1 cellular context compared by ENCODE assay signal in the genomic region with DNA sequence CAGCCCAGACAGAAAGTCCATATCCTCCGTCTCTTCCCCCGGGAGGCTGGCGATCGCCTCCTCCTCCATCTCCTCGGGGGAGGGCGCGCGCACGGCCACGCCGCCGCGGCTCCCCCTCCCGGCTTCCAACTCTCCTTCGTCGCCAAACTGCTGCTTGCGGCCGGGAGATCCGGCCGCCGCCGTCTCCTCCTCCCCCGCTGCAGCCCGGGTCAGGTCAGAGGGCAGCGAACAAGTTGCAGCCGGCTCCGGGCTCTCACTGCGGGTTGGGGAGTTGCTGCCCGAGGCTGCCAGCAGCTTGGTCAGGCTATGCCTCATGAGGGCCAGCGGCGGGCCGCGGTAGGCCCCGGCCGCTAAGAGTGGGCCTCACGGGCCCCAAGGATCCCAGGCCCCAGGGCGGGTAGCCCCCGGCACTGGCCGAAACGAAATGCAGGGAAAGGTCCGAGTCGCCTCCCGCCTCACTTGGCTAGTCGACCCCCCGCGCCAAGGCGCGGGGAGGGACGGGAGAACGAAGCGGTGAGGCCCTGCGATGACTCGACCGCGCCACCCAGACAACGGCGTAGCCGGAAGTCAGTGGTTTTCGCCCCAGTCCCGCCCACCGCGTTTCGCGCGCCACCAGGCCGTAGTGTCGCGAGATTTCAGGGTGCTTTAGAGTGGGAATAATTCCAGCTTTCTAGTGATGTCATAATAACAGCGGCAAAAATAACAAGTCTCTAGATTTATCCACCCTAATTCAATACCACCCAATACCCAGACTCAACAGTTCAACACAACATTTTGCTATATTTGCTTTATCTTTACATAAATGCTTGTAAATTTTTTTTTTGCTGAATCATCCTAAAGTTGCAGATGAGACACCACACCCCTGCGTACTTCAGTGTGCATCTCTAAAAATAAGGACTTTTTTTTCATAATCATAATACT.
TF ChIP-seq lines count a peak whose summit lies in the region.

A gene with protein sequence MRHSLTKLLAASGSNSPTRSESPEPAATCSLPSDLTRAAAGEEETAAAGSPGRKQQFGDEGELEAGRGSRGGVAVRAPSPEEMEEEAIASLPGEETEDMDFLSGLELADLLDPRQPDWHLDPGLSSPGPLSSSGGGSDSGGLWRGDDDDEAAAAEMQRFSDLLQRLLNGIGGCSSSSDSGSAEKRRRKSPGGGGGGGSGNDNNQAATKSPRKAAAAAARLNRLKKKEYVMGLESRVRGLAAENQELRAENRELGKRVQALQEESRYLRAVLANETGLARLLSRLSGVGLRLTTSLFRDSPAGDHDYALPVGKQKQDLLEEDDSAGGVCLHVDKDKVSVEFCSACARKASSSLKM (minus strand): TSS at position 569 of the 921 bp plus-strand sequence. CDS start 254 bp downstream, at position 315.

TF ChIP-seq in HepG2, 621 proteins besides CTCF, POLR2A, EP300 and RAD21 (continued from another document and continues in another):
- TF ChIP-seq, protein P1, sequence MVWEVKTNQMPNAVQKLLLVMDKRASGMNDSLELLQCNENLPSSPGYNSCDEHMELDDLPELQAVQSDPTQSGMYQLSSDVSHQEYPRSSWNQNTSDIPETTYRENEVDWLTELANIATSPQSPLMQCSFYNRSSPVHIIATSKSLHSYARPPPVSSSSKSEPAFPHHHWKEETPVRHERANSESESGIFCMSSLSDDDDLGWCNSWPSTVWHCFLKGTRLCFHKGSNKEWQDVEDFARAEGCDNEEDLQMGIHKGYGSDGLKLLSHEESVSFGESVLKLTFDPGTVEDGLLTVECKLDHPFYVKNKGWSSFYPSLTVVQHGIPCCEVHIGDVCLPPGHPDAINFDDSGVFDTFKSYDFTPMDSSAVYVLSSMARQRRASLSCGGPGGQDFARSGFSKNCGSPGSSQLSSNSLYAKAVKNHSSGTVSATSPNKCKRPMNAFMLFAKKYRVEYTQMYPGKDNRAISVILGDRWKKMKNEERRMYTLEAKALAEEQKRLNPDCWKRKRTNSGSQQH (CRISPR knock-in tag; IDR thresholded peaks at IDR 0.05; ENCODE audit: low read depth): peak; percentile 73
- TF ChIP-seq FOXK1 (CRISPR knock-in tag; IDR thresholded peaks at IDR 0.05; ENCODE audit: borderline replicate concordance, low read depth): peak; percentile 76; the same call in 1 of the 2 replicates
- no peak for TF ChIP-seq SSRP1 (CRISPR knock-in tag; IDR thresholded peaks at IDR 0.05)
- TF ChIP-seq, protein P2, sequence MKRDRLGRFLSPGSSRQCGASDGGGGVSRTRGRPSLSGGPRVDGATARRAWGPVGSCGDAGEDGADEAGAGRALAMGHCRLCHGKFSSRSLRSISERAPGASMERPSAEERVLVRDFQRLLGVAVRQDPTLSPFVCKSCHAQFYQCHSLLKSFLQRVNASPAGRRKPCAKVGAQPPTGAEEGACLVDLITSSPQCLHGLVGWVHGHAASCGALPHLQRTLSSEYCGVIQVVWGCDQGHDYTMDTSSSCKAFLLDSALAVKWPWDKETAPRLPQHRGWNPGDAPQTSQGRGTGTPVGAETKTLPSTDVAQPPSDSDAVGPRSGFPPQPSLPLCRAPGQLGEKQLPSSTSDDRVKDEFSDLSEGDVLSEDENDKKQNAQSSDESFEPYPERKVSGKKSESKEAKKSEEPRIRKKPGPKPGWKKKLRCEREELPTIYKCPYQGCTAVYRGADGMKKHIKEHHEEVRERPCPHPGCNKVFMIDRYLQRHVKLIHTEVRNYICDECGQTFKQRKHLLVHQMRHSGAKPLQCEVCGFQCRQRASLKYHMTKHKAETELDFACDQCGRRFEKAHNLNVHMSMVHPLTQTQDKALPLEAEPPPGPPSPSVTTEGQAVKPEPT (CRISPR knock-in tag; IDR thresholded peaks at IDR 0.05; ENCODE audit: low read depth): 0 out of 2 replicates have a peak, but pooled peaks have one; percentile 28
- TF ChIP-seq KMT2B (CRISPR knock-in tag; IDR thresholded peaks at IDR 0.05): peak; percentile 85
- no peak for TF ChIP-seq RAD51 (IDR thresholded peaks at IDR 0.05; ENCODE audit: borderline replicate concordance)
- TF ChIP-seq, protein P3, sequence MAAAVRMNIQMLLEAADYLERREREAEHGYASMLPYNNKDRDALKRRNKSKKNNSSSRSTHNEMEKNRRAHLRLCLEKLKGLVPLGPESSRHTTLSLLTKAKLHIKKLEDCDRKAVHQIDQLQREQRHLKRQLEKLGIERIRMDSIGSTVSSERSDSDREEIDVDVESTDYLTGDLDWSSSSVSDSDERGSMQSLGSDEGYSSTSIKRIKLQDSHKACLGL (CRISPR knock-in tag; IDR thresholded peaks at IDR 0.05): peak; percentile 86
- TF ChIP-seq, protein P4, sequence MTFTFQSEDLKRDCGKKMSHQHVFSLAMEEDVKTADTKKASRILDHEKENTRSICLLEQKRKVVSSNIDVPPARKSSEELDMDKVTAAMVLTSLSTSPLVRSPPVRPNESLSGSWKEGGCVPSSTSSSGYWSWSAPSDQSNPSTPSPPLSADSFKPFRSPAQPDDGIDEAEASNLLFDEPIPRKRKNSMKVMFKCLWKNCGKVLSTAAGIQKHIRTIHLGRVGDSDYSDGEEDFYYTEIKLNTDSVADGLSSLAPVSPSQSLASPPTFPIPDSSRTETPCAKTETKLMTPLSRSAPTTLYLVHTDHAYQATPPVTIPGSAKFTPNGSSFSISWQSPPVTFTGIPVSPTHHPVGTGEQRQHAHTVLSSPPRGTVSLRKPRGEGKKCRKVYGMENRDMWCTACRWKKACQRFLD (CRISPR knock-in tag; IDR thresholded peaks at IDR 0.05; ENCODE audit: borderline replicate concordance): peak; percentile 78; the same call in 1 of the 2 replicates
- no peak; the same call in 1 of the 2 replicates for TF ChIP-seq FOXA3 (CRISPR knock-in tag; IDR thresholded peaks at IDR 0.05)
- no peak for TF ChIP-seq PPARG (CRISPR knock-in tag; conservative IDR thresholded peaks at IDR 0.05)
- TF ChIP-seq ZNF775 (CRISPR knock-in tag; IDR thresholded peaks at IDR 0.05; ENCODE audit: borderline replicate concordance): no peak
- TF ChIP-seq NFIB (CRISPR knock-in tag; IDR thresholded peaks at IDR 0.05; ENCODE audit: borderline replicate concordance): no peak
- peak; percentile 34; the same call in 1 of the 2 replicates for TF ChIP-seq MXD4 (CRISPR knock-in tag; IDR thresholded peaks at IDR 0.05)
- TF ChIP-seq, protein P5, sequence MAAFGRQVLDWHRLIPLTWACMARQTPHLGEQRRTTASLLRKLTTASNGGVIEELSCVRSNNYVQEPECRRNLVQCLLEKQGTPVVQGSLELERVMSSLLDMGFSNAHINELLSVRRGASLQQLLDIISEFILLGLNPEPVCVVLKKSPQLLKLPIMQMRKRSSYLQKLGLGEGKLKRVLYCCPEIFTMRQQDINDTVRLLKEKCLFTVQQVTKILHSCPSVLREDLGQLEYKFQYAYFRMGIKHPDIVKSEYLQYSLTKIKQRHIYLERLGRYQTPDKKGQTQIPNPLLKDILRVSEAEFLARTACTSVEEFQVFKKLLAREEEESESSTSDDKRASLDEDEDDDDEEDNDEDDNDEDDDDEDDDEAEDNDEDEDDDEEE (CRISPR knock-in tag; IDR thresholded peaks at IDR 0.05): peak; percentile 40; the same call in 1 of the 2 replicates
- TF ChIP-seq ZNF672 (CRISPR knock-in tag; IDR thresholded peaks at IDR 0.05): no peak
- peak; percentile 84 for TF ChIP-seq SAP130 (CRISPR knock-in tag; IDR thresholded peaks at IDR 0.05; ENCODE audit: low read depth)
- no peak for TF ChIP-seq ZNF138 (CRISPR knock-in tag; IDR thresholded peaks at IDR 0.05; ENCODE audit: low read depth)
- no peak for TF ChIP-seq REXO4 (CRISPR knock-in tag; IDR thresholded peaks at IDR 0.05; ENCODE audit: borderline replicate concordance)
- peak; percentile 85; the same call in 1 of the 2 replicates for TF ChIP-seq ZNF552 (CRISPR knock-in tag; IDR thresholded peaks at IDR 0.05; ENCODE audit: borderline replicate concordance)
- TF ChIP-seq SRSF1 (optimal IDR thresholded peaks at IDR 0.05; ENCODE audit: low read depth, low read length): peak; percentile 82
- TF ChIP-seq, protein P6, sequence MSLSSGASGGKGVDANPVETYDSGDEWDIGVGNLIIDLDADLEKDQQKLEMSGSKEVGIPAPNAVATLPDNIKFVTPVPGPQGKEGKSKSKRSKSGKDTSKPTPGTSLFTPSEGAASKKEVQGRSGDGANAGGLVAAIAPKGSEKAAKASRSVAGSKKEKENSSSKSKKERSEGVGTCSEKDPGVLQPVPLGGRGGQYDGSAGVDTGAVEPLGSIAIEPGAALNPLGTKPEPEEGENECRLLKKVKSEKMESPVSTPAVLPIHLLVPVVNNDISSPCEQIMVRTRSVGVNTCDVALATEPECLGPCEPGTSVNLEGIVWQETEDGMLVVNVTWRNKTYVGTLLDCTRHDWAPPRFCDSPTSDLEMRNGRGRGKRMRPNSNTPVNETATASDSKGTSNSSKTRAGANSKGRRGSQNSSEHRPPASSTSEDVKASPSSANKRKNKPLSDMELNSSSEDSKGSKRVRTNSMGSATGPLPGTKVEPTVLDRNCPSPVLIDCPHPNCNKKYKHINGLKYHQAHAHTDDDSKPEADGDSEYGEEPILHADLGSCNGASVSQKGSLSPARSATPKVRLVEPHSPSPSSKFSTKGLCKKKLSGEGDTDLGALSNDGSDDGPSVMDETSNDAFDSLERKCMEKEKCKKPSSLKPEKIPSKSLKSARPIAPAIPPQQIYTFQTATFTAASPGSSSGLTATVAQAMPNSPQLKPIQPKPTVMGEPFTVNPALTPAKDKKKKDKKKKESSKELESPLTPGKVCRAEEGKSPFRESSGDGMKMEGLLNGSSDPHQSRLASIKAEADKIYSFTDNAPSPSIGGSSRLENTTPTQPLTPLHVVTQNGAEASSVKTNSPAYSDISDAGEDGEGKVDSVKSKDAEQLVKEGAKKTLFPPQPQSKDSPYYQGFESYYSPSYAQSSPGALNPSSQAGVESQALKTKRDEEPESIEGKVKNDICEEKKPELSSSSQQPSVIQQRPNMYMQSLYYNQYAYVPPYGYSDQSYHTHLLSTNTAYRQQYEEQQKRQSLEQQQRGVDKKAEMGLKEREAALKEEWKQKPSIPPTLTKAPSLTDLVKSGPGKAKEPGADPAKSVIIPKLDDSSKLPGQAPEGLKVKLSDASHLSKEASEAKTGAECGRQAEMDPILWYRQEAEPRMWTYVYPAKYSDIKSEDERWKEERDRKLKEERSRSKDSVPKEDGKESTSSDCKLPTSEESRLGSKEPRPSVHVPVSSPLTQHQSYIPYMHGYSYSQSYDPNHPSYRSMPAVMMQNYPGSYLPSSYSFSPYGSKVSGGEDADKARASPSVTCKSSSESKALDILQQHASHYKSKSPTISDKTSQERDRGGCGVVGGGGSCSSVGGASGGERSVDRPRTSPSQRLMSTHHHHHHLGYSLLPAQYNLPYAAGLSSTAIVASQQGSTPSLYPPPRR (CRISPR knock-in tag; IDR thresholded peaks at IDR 0.05; ENCODE audit: borderline replicate concordance): peak; percentile 37; the same call in 1 of the 2 replicates
- peak; percentile 79; the same call in 1 of the 2 replicates for TF ChIP-seq ETV5 (CRISPR knock-in tag; IDR thresholded peaks at IDR 0.05; ENCODE audit: borderline replicate concordance)
- TF ChIP-seq JDP2 (CRISPR knock-in tag; IDR thresholded peaks at IDR 0.05; ENCODE audit: borderline replicate concordance): no peak
- no peak for TF ChIP-seq ARID2 (CRISPR knock-in tag; IDR thresholded peaks at IDR 0.05; ENCODE audit: borderline replicate concordance)
- no peak; the same call in 1 of the 2 replicates for TF ChIP-seq ZNF124 (CRISPR knock-in tag; IDR thresholded peaks at IDR 0.05)
- peak; percentile 86; the same call in 1 of the 2 replicates for TF ChIP-seq NFE2L1 (CRISPR knock-in tag; IDR thresholded peaks at IDR 0.05; ENCODE audit: borderline replicate concordance)
- TF ChIP-seq, protein P7, sequence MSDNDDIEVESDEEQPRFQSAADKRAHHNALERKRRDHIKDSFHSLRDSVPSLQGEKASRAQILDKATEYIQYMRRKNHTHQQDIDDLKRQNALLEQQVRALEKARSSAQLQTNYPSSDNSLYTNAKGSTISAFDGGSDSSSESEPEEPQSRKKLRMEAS (IDR thresholded peaks at IDR 0.05): peak; percentile 67
- TF ChIP-seq KDM2A (CRISPR knock-in tag; IDR thresholded peaks at IDR 0.05; ENCODE audit: borderline replicate concordance, low read depth): peak; percentile 90
- no peak for TF ChIP-seq MAF1 (CRISPR knock-in tag; IDR thresholded peaks at IDR 0.05; ENCODE audit: borderline replicate concordance)
- 0 out of 2 replicates have a peak, but pooled peaks have one; percentile 42 for TF ChIP-seq ZC3H4 (CRISPR knock-in tag; IDR thresholded peaks at IDR 0.05; ENCODE audit: borderline replicate concordance)
- TF ChIP-seq, protein P8, sequence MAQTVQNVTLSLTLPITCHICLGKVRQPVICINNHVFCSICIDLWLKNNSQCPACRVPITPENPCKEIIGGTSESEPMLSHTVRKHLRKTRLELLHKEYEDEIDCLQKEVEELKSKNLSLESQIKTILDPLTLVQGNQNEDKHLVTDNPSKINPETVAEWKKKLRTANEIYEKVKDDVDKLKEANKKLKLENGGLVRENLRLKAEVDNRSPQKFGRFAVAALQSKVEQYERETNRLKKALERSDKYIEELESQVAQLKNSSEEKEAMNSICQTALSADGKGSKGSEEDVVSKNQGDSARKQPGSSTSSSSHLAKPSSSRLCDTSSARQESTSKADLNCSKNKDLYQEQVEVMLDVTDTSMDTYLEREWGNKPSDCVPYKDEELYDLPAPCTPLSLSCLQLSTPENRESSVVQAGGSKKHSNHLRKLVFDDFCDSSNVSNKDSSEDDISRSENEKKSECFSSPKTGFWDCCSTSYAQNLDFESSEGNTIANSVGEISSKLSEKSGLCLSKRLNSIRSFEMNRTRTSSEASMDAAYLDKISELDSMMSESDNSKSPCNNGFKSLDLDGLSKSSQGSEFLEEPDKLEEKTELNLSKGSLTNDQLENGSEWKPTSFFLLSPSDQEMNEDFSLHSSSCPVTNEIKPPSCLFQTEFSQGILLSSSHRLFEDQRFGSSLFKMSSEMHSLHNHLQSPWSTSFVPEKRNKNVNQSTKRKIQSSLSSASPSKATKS (CRISPR knock-in tag; IDR thresholded peaks at IDR 0.05): no peak
- TF ChIP-seq ZFAT (CRISPR knock-in tag; conservative IDR thresholded peaks at IDR 0.05): no peak
- no peak for TF ChIP-seq ZNF337 (CRISPR knock-in tag; IDR thresholded peaks at IDR 0.05; ENCODE audit: borderline replicate concordance, low read depth)
- no peak for TF ChIP-seq ZNF260 (CRISPR knock-in tag; IDR thresholded peaks at IDR 0.05; ENCODE audit: borderline replicate concordance, low read depth)
- no peak for TF ChIP-seq ZNF720 (CRISPR knock-in tag; IDR thresholded peaks at IDR 0.05)
- no peak for TF ChIP-seq STAG1 (CRISPR knock-in tag; IDR thresholded peaks at IDR 0.05)
- TF ChIP-seq, protein P9, sequence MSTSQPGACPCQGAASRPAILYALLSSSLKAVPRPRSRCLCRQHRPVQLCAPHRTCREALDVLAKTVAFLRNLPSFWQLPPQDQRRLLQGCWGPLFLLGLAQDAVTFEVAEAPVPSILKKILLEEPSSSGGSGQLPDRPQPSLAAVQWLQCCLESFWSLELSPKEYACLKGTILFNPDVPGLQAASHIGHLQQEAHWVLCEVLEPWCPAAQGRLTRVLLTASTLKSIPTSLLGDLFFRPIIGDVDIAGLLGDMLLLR (CRISPR knock-in tag; IDR thresholded peaks at IDR 0.05): no peak
- TF ChIP-seq ZSCAN31 (CRISPR knock-in tag; IDR thresholded peaks at IDR 0.05; ENCODE audit: low read depth): peak; percentile 84; the same call in 1 of the 2 replicates
- TF ChIP-seq, protein P10, sequence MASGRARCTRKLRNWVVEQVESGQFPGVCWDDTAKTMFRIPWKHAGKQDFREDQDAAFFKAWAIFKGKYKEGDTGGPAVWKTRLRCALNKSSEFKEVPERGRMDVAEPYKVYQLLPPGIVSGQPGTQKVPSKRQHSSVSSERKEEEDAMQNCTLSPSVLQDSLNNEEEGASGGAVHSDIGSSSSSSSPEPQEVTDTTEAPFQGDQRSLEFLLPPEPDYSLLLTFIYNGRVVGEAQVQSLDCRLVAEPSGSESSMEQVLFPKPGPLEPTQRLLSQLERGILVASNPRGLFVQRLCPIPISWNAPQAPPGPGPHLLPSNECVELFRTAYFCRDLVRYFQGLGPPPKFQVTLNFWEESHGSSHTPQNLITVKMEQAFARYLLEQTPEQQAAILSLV (CRISPR knock-in tag; IDR thresholded peaks at IDR 0.05; ENCODE audit: borderline replicate concordance): 0 out of 2 replicates have a peak, but pooled peaks have one; percentile 45
- no peak for TF ChIP-seq AKAP8 (CRISPR knock-in tag; IDR thresholded peaks at IDR 0.05)
- no peak for TF ChIP-seq NBN (conservative IDR thresholded peaks at IDR 0.05)
